11 cellular contexts compared by ENCODE assay signal in the genomic region with DNA sequence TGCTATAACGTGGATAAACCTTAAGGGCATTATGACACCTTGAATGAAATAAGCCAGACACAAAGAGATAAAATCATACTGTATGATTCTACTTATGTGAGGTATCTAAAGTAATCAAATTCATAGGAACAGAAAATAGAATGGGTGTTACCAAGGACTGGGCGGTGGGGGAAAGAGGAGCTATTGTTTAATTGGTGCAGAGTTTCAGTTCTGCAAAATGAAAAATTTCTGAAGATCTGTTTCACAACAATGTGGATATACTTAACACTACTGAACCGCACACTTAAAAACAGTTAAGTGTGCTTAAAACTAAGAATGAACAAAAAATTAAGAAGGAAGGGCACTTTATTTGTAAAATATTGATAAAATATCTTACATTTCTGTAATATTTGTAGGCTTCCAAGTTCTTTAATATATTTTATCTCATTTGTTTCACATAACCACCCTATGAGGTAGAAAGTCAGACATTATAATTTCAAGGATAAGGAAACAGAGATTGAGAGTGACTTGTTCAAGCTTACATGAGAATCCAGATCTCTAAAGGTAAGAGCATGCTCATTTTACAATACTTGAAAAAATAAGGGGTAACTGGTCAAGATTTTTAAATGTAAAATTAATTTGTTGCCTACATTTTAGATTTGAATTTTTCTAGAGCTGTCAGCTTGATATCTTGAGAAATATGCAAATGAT. TPM values are rescaled to one million over a fixed set of nuclear protein-coding genes. Genes with fewer than 3 reads are reported as not detected.
A peak's percentile ranks its signal among the peaks of the same experiment; 100 is the strongest.
DNase-seq lines count a peak whose midpoint lies in the region; ATAC-seq, FAIRE-seq and TF ChIP-seq lines count a peak whose summit lies in the region.
"Had no signal": no experiment of that assay in that cellular context is flagged by ENCODE, and none has a peak within 500 bp of the region (broad histone marks: within the 10 kb centered on the region; RNA-seq: fewer than 3 reads in every experiment).

No MANE protein-coding gene starts in this region.

- H3K27me3 ChIP-seq in GM12878 (replicated peaks in 1 of 2; ENCODE audit: control insufficient read depth in 2 of 2, insufficient read depth in 2 of 2, low read length in 1 of 2) (no peaks in the 10 kb centered on the region), smooth muscle cell (ENCODE audit: low read depth) (no peaks in the 10 kb centered on the region), SJCRH30 (no peaks in the 10 kb centered on the region)

- H3K79me2 ChIP-seq in GM12878 (ENCODE audit: control insufficient read depth, insufficient read depth, low read length) (no peaks in the 10 kb centered on the region), smooth muscle cell (ENCODE audit: low read depth) (no peaks in the 10 kb centered on the region)

- no peaks in the 10 kb centered on the region for H4K20me1 ChIP-seq in GM12878 (ENCODE audit: control insufficient read depth, insufficient read depth)
- H4K20me1 ChIP-seq in smooth muscle cell (ENCODE audit: low read depth): no peaks in the 10 kb centered on the region

- no peak for TF ChIP-seq RAD21 in GM12878 (IDR thresholded peaks at IDR 0.05; ENCODE audit: insufficient read depth, low read depth, low read length)

- FAIRE-seq in GM12878 (lab: Jason Lieb, UNC): peak; percentile 90
- FAIRE-seq: bronchial epithelial cell, H54 had no signal

- ATAC-seq in GM18867 (IDR thresholded peaks at IDR 0.05; ENCODE audit: unreplicated experiment): peak; percentile 96
- ATAC-seq in GM21737 (IDR thresholded peaks at IDR 0.05; ENCODE audit: unreplicated experiment): peak; percentile 94
- ATAC-seq in HG03432 (IDR thresholded peaks at IDR 0.05; ENCODE audit: unreplicated experiment): peak; percentile 98
- ATAC-seq in GM12878: peak; percentile 100

- CTCF ChIA-PET in GM12878 (lab: Yijun Ruan, JAX): interaction anchor here (0.7 to 3.1 kb wide), 13 partner anchors 11 to 470 kb away, joined by 3 to 16 read pairs (median 3); a partner anchor contains a TSS

- peak in 1 of 2 experiments; percentile 91; a peak in 2 of 4 replicates for TF ChIP-seq EP300 in GM12878 (IDR thresholded peaks at IDR 0.05; ENCODE audit: borderline replicate concordance in 1 of 2, control insufficient read depth in 1 of 2, low read depth in 2 of 2, low read length in 2 of 2)

- SMC1A ChIA-PET in GM12878 (lab: Charles Lee; ENCODE audit: uncharacterized antibody, unreplicated experiment): interaction anchor here (0.6 to 3.2 kb wide), 11 partner anchors 11 to 496 kb away, joined by 3 to 28 read pairs (median 4); a partner anchor contains a TSS

- H2AFZ ChIP-seq in GM12878 (ENCODE audit: control insufficient read depth, low read depth, low read length) (no peak overlapping the region), smooth muscle cell (ENCODE audit: low read depth) (no peak overlapping the region)

- intact Hi-C loops in GM12878 (cut with micrococcal nuclease; ENCODE audit: unreplicated experiment): loop anchor here (2.0 kb wide), 1 partner anchor 14 kb away; a partner anchor contains a TSS

- no peak for TF ChIP-seq CTCF in GM12878 (IDR thresholded peaks at IDR 0.05 in 2 of 3, conservative IDR thresholded peaks at IDR 0.05 in 1 of 3; ENCODE audit: control insufficient read depth in 2 of 3, extremely low read depth in 1 of 3, insufficient read depth in 1 of 3, low read depth in 3 of 3, low read length in 3 of 3)
- TF ChIP-seq CTCF in smooth muscle cell (IDR thresholded peaks at IDR 0.05; ENCODE audit: borderline replicate concordance, insufficient read depth, poor library complexity, severe bottlenecking): no peak

- H3F3A ChIP-seq in smooth muscle cell (ENCODE audit: low read depth): no peaks in the 10 kb centered on the region

- H3K4me3 ChIP-seq in GM12878 (no peak overlapping the region), smooth muscle cell (no peak overlapping the region), SJCRH30 (no peak overlapping the region)

- peak overlapping the region; percentile 72 for H3K4me2 ChIP-seq in GM12878 (ENCODE audit: control insufficient read depth, insufficient read depth)
- H3K4me2 ChIP-seq in smooth muscle cell: no peak overlapping the region

- H3K9ac ChIP-seq in GM12878 (ENCODE audit: control insufficient read depth, insufficient read depth, low read length) (no peak overlapping the region), smooth muscle cell (ENCODE audit: low read depth) (no peak overlapping the region)

- H3K9me3 ChIP-seq in GM12878 (replicated peaks; ENCODE audit: control insufficient read depth, insufficient read depth, low read length) (no peaks in the 10 kb centered on the region), smooth muscle cell (replicated peaks; ENCODE audit: low read depth) (no peaks in the 10 kb centered on the region), SJCRH30 (replicated peaks) (no peaks in the 10 kb centered on the region)

- BruUV-seq in GM12878 (replicated peaks; lab: Mats Ljungman, UMichigan): no TSS peak

- POLR2A ChIA-PET in GM12878 (lab: Charles Lee): interaction anchor here (1.1 to 1.9 kb wide), 3 partner anchors 11 to 15 kb away, joined by 5 to 6 read pairs (median 5); a partner anchor contains a TSS

- H3K36me3 ChIP-seq in GM12878 (ENCODE audit: control insufficient read depth in 2 of 2, insufficient read depth in 2 of 2, low read length in 1 of 2) (peaks cover 0 to 3% of the 10 kb centered on the region in 2 experiments; a peak in 2 of 4 replicates), smooth muscle cell (ENCODE audit: low read depth) (peaks cover 9% of the 10 kb centered on the region), SJCRH30 (peaks cover 8% of the 10 kb centered on the region; the same call in 1 of the 2 replicates)

- H3K27ac ChIP-seq in GM12878 (ENCODE audit: control insufficient read depth, insufficient read depth) (peak overlapping the region; percentile 46; the same call in 1 of the 2 replicates), smooth muscle cell (ENCODE audit: low read depth) (no peak overlapping the region), SJCRH30 (no peak overlapping the region)

- 16% methylated on average over 3 of the region's 3 CpGs for WGBS in GM12878 (ENCODE audit: insufficient coverage, insufficient replicate concordance, low lambda C conversion rate, missing lambda C conversion rate)
- WGBS in smooth muscle cell (ENCODE audit: low lambda C conversion rate): 96% methylated on average over 3 of the region's 3 CpGs

- DNase-seq in GM12878 (ENCODE audit: low read depth, low spot score): peak; percentile 19
- DNase-seq in iPS-NIHi7 (ENCODE audit: extremely low spot score): no peak
- no peak for DNase-seq in smooth muscle cell (lab: John Stamatoyannopoulos, UW; ENCODE audit: unreplicated experiment)
- DNase-seq in COR-L47 (lab: John Stamatoyannopoulos, UW): no peak
- no peak for DNase-seq in SJCRH30
- DNase-seq: NCI-H1417 treated with DMSO at 0.1 percent for 48 hours had no signal

- RAD21 ChIA-PET in GM12878 (lab: Charles Lee; ENCODE audit: unreplicated experiment): interaction anchor here (1.0 to 2.4 kb wide), 8 partner anchors 10 to 378 kb away, joined by 3 to 7 read pairs (median 4); a partner anchor contains a TSS

- H3K4me1 ChIP-seq in GM12878 (ENCODE audit: control insufficient read depth, insufficient read depth, low read length): peaks cover 15% of the 10 kb centered on the region
- no peaks in the 10 kb centered on the region for H3K4me1 ChIP-seq in smooth muscle cell (ENCODE audit: low read depth)
- H3K4me1 ChIP-seq in SJCRH30: no peaks in the 10 kb centered on the region

- TF ChIP-seq POLR2A in GM12878 (IDR thresholded peaks at IDR 0.05; ENCODE audit: low read depth, low read length): no peak

- in situ Hi-C loops in GM12878 (cut with MboI): no loop called here

RNA-seq across cellular contexts. Expression of a gene that starts 14.9 kb away (rescaled TPM):
- 71.3 and 74.8 TPM in 2 replicates for total RNA-seq in GM12878 (2013; cell fraction: nucleolus; rRNA removed)
- 46.5 and 55.0 TPM in 2 replicates for total RNA-seq in GM12878 (2014; rRNA removed)
- total RNA-seq in GM12878 (2014; rRNA removed; fragmentation: Illumina TruSeq; extraction: Trizol): 63.1 and 63.4 TPM in 2 replicates
- total RNA-seq in GM12878 (2021): 44.7 and 45.9 TPM in 2 replicates
- 52.2 TPM for polyA plus RNA-seq in GM12878 (2011; ENCODE audit: low read depth)
- 106 and 161 TPM in 2 replicates for polyA plus RNA-seq in GM12878 (2011; rRNA removed)
- 52.3 and 64.6 TPM in 2 replicates for polyA plus RNA-seq in GM12878 (2011; cell fraction: cytosol; rRNA removed)
- 90.6 and 95.0 TPM in 2 replicates for polyA plus RNA-seq in GM12878 (2011; cell fraction: nucleus; rRNA removed)
- 50.1 and 69.9 TPM in 2 replicates for polyA plus RNA-seq in GM12878 (2012)
- 73.6 and 99.5 TPM in 2 replicates for polyA plus RNA-seq in GM12878 (2014; fragmentation: Illumina TruSeq; extraction: Trizol)
- polyA plus RNA-seq in GM12878 (2014; fragmentation: Nextera tagmentation; extraction: Ambion mirVana): 10 to 100 TPM; 47.2 to 47.4 TPM
- polyA plus RNA-seq in GM12878 (2014; rRNA removed): 47.6 and 51.3 TPM in 2 replicates
- polyA plus RNA-seq in GM12878 (2016; fragmentation: Nextera tagmentation; extraction: Ambion mirVana): 10 to 100 TPM; 43.9 to 45.9 TPM
- 66.8 and 77.6 TPM in 2 replicates for polyA minus RNA-seq in GM12878 (2011; rRNA and poly(A)+ RNA removed)
- 23.9 and 33.9 TPM in 2 replicates for polyA minus RNA-seq in GM12878 (2011; cell fraction: cytosol; rRNA and poly(A)+ RNA removed)
- 34.6 and 40.8 TPM in 2 replicates for polyA minus RNA-seq in GM12878 (2011; cell fraction: nucleus; rRNA and poly(A)+ RNA removed)
- total RNA-seq in smooth muscle cell: 68.1 and 74.4 TPM in 2 replicates
- 32.4 and 33.9 TPM in 2 replicates for polyA plus RNA-seq in smooth muscle cell
- 78.9 and 85.6 TPM in 2 replicates for total RNA-seq in SJCRH30 (2014; rRNA removed; shearing (Covaris generic))

RNA-seq across cellular contexts. Expression of a gene that starts 24.3 kb away (rescaled TPM):
- 0.35 and 0.76 TPM in 2 replicates for total RNA-seq in GM12878 (2013; cell fraction: nucleolus; rRNA removed)
- 0.45 TPM in 1 of 2 replicates, not detected in the other for total RNA-seq in GM12878 (2014; rRNA removed)
- total RNA-seq in GM12878 (2014; rRNA removed; fragmentation: Illumina TruSeq; extraction: Trizol): 0.04 TPM in 1 of 2 replicates, not detected in the other
- 0.11 and 0.18 TPM in 2 replicates for total RNA-seq in GM12878 (2021)
- polyA plus RNA-seq in GM12878 (2011; ENCODE audit: low read depth): 0.09 TPM
- polyA plus RNA-seq in GM12878 (2011; rRNA removed): 0.10 and 0.14 TPM in 2 replicates
- polyA plus RNA-seq in GM12878 (2011; cell fraction: cytosol; rRNA removed): 0.08 and 0.52 TPM in 2 replicates
- polyA plus RNA-seq in GM12878 (2011; cell fraction: nucleus; rRNA removed): 0.69 and 2.1 TPM in 2 replicates
- polyA plus RNA-seq in GM12878 (2012): 0.08 TPM in 2 replicates
- polyA plus RNA-seq in GM12878 (2014; fragmentation: Illumina TruSeq; extraction: Trizol): 0.06 and 0.52 TPM in 2 replicates
- under 1 TPM; 0.08 to 0.13 TPM for polyA plus RNA-seq in GM12878 (2014; fragmentation: Nextera tagmentation; extraction: Ambion mirVana)
- 0.13 and 0.38 TPM in 2 replicates for polyA plus RNA-seq in GM12878 (2014; rRNA removed)
- polyA plus RNA-seq in GM12878 (2016; fragmentation: Nextera tagmentation; extraction: Ambion mirVana): under 1 TPM in 1 of 2 experiments, not detected in 1; 0.19 TPM
- polyA minus RNA-seq in GM12878 (2011; rRNA and poly(A)+ RNA removed): 0.07 and 0.52 TPM in 2 replicates
- polyA minus RNA-seq in GM12878 (2011; cell fraction: cytosol; rRNA and poly(A)+ RNA removed): not detected in 2 replicates
- polyA minus RNA-seq in GM12878 (2011; cell fraction: nucleus; rRNA and poly(A)+ RNA removed): 0.85 and 3.6 TPM in 2 replicates
- 0.31 and 0.81 TPM in 2 replicates for total RNA-seq in smooth muscle cell
- not detected in 2 replicates for polyA plus RNA-seq in smooth muscle cell
- total RNA-seq in SJCRH30 (2014; rRNA removed; shearing (Covaris generic)): 0.04 TPM in 1 of 2 replicates, not detected in the other
